ENCODE assay signal across 9 cellular contexts in genomic region chr15:81400640-81401236, GRCh38. TPM values are rescaled to one million over a fixed set of nuclear protein-coding genes. Genes with fewer than 3 reads are reported as not detected.
DNase-seq lines count a peak whose midpoint lies in the region; ATAC-seq, FAIRE-seq and TF ChIP-seq lines count a peak whose summit lies in the region.
"Had no signal": no experiment of that assay in that cellular context is flagged by ENCODE, and none has a peak within 500 bp of the region (broad histone marks: within the 10 kb centered on the region; RNA-seq: fewer than 3 reads in every experiment).

No MANE protein-coding gene starts in this region.

- no peaks in the 10 kb centered on the region for H3K4me1 ChIP-seq in heart left ventricle
- no peaks in the 10 kb centered on the region for H3K4me1 ChIP-seq in left ventricle myocardium inferior
- H3K4me1 ChIP-seq in small intestine (ENCODE audit: control insufficient read depth in 2 of 2, insufficient read depth in 1 of 2, low read depth in 1 of 2, low read length in 1 of 2): peaks cover 0 to 5% of the 10 kb centered on the region in 2 donors

- H3K4me3 ChIP-seq in heart left ventricle: no peak overlapping the region
- no peak overlapping the region for H3K4me3 ChIP-seq in left ventricle myocardium inferior
- no peak overlapping the region for H3K4me3 ChIP-seq in small intestine (ENCODE audit: low read depth in 1 of 2, low read length in 2 of 2)

- intact Hi-C loops in heart left ventricle (cut with DNase I) (loop anchor here in 9 of 10 donors (1.0 to 10.0 kb wide), 8 partner anchors 63 to 704 kb away; partner anchors contain the start of gene MEX3B (in 1 of the 9)), cardiac septum (cut with DNase I) (loop anchor here (2.0 kb wide), 1 partner anchor 126 kb away; no protein-coding TSS in a partner anchor), left ventricle myocardium inferior (cut with micrococcal nuclease) (loop anchor here (2.0 kb wide), 1 partner anchor 124 kb away; no protein-coding TSS in a partner anchor)

- no peak for FAIRE-seq in small intestine (lab: Jason Lieb, UNC)

- no peaks in the 10 kb centered on the region; the same call in 1 of the 2 replicates for H3K4me1 Mint-ChIP-seq in WTC11
- no peaks in the 10 kb centered on the region for H3K4me1 Mint-ChIP-seq in stimulated activated naive CD8-positive, alpha-beta T cell treated with anti-CD3 and anti-CD28 coated beads, Interleukin-15, amount 100 ng/mL, for 72 hours
- H3K4me1 Mint-ChIP-seq: central memory CD8-positive, alpha-beta T cell had no signal

- peaks cover 10% of the 10 kb centered on the region for H3K9me3 Mint-ChIP-seq in WTC11
- no peaks in the 10 kb centered on the region for H3K9me3 Mint-ChIP-seq in stimulated activated naive CD8-positive, alpha-beta T cell treated with anti-CD3 and anti-CD28 coated beads, Interleukin-15, amount 100 ng/mL, for 72 hours
- H3K9me3 Mint-ChIP-seq: central memory CD8-positive, alpha-beta T cell had no signal

- ATAC-seq in heart left ventricle (no peak), WTC11 (peak; percentile 48; the same call in 1 of the 2 replicates)
- no peak for ATAC-seq in stimulated activated naive CD8-positive, alpha-beta T cell treated with anti-CD3 and anti-CD28 coated beads, Interleukin-15, amount 100 ng/mL, for 72 hours

- no peak overlapping the region for H3K4me3 Mint-ChIP-seq in WTC11
- H3K4me3 Mint-ChIP-seq in stimulated activated naive CD8-positive, alpha-beta T cell treated with anti-CD3 and anti-CD28 coated beads, Interleukin-15, amount 100 ng/mL, for 72 hours: no peak overlapping the region
- H3K4me3 Mint-ChIP-seq: central memory CD8-positive, alpha-beta T cell had no signal

- 25 to 28% (median 27%) methylated on average over 6 of the region's 6 CpGs for WGBS in heart left ventricle, 4 donors
- 16 to 24% (median 19%) methylated on average over 6 of the region's 6 CpGs for WGBS in small intestine, 3 donors

- H3K27me3 ChIP-seq in heart left ventricle (no peaks in the 10 kb centered on the region), left ventricle myocardium inferior (ENCODE audit: low read depth) (peaks cover 7% of the 10 kb centered on the region), small intestine (ENCODE audit: control insufficient read depth in 2 of 2, insufficient read depth in 2 of 2, low read length in 2 of 2) (no peaks in the 10 kb centered on the region)

- peak; percentile 69 to 82 (median 73) for TF ChIP-seq CTCF in heart left ventricle (IDR thresholded peaks at IDR 0.05)
- peak; percentile 38; the same call in 1 of the 2 replicates for TF ChIP-seq CTCF in WTC11 (IDR thresholded peaks at IDR 0.05)
- peak; percentile 86 for TF ChIP-seq CTCF in left ventricle myocardium inferior (IDR thresholded peaks at IDR 0.05; ENCODE audit: borderline replicate concordance)

- H3K27ac Mint-ChIP-seq in WTC11: no peak overlapping the region
- no peak overlapping the region for H3K27ac Mint-ChIP-seq in stimulated activated naive CD8-positive, alpha-beta T cell treated with anti-CD3 and anti-CD28 coated beads, Interleukin-15, amount 100 ng/mL, for 72 hours

- POLR2A ChIA-PET in WTC11 (lab: Charles Lee): no interaction called here

- peaks cover 0 to 5% (median 0%) of the 10 kb centered on the region in 12 donors for H3K9me3 ChIP-seq in heart left ventricle
- H3K9me3 ChIP-seq in left ventricle myocardium inferior (replicated peaks): peaks cover 4% of the 10 kb centered on the region
- no peaks in the 10 kb centered on the region for H3K9me3 ChIP-seq in small intestine (ENCODE audit: control insufficient read depth, low read depth)

- H3K36me3 Mint-ChIP-seq in WTC11: peaks cover 2% of the 10 kb centered on the region

- H3K27ac ChIP-seq in heart left ventricle: no peak overlapping the region
- H3K27ac ChIP-seq in left ventricle myocardium inferior (replicated peaks): no peak overlapping the region
- H3K27ac ChIP-seq in small intestine (ENCODE audit: low read depth in 1 of 2, low read length in 1 of 2): no peak overlapping the region

- no peak for TF ChIP-seq POLR2A in heart left ventricle (IDR thresholded peaks at IDR 0.05)

- no peaks in the 10 kb centered on the region for H3K27me3 Mint-ChIP-seq in WTC11 (ENCODE audit: low read depth)
- H3K27me3 Mint-ChIP-seq in stimulated activated naive CD8-positive, alpha-beta T cell treated with anti-CD3 and anti-CD28 coated beads, Interleukin-15, amount 100 ng/mL, for 72 hours: no peaks in the 10 kb centered on the region

- H3K36me3 ChIP-seq in heart left ventricle: no peaks in the 10 kb centered on the region
- H3K36me3 ChIP-seq in left ventricle myocardium inferior: no peaks in the 10 kb centered on the region
- H3K36me3 ChIP-seq in small intestine (ENCODE audit: control insufficient read depth in 2 of 2, insufficient read depth in 2 of 2, low read length in 2 of 2): no peaks in the 10 kb centered on the region

- CTCF ChIA-PET in WTC11 (lab: Charles Lee): interaction anchor here (0.5 to 4.6 kb wide), 13 partner anchors 9 to 218 kb away, joined by 3 to 65 read pairs (median 3); partner anchors contain the start of gene STARD5

- no peak for DNase-seq in heart left ventricle
- DNase-seq in cardiac septum (ENCODE audit: low spot score): no peak
- peak; percentile 59 for DNase-seq in NCI-H1417 treated with DMSO at 0.1 percent for 48 hours (lab: John Stamatoyannopoulos, UW)
- no peak for DNase-seq in WTC11 (ENCODE audit: low spot score)
- no peak for DNase-seq in left ventricle myocardium inferior
- DNase-seq in small intestine: peak; percentile 73
- DNase-seq in occipital lobe (lab: John Stamatoyannopoulos, UW): no peak
- DNase-seq in stimulated activated naive CD8-positive, alpha-beta T cell treated with anti-CD3 and anti-CD28 coated beads, Interleukin-15, amount 100 ng/mL, for 72 hours: no peak

TF ChIP-seq in WTC11, 78 proteins besides CTCF, POLR2A, EP300 and RAD21 (continues in another document):
- TF ChIP-seq MAX (CRISPR knock-in tag; IDR thresholded peaks at IDR 0.05): no peak
- no peak for TF ChIP-seq USF2 (CRISPR knock-in tag; IDR thresholded peaks at IDR 0.05)
- no peak for TF ChIP-seq ZNF219 (CRISPR knock-in tag; IDR thresholded peaks at IDR 0.05; ENCODE audit: borderline replicate concordance)
- no peak for TF ChIP-seq ZSCAN18 (CRISPR knock-in tag; IDR thresholded peaks at IDR 0.05)
- TF ChIP-seq HMGXB4 (CRISPR knock-in tag; IDR thresholded peaks at IDR 0.05): no peak
- TF ChIP-seq SP1 (CRISPR knock-in tag; conservative IDR thresholded peaks at IDR 0.05): no peak
- no peak for TF ChIP-seq ATF2 (CRISPR knock-in tag; IDR thresholded peaks at IDR 0.05; ENCODE audit: borderline replicate concordance, low read depth)

RNA-seq across cellular contexts. Expression of gene TMC3, which starts 26.7 kb away (rescaled TPM):
- total RNA-seq in heart left ventricle: under 1 TPM in 1 of 9 donors, not detected in 8; 0.19 TPM
- not detected for polyA plus RNA-seq in heart left ventricle
- not detected for total RNA-seq in cardiac septum
- not detected in 3 replicates for total RNA-seq in WTC11 (2021)
- not detected for total RNA-seq in left ventricle myocardium inferior
- under 1 TPM in 1 of 3 donors, not detected in 2; 0.25 TPM for polyA plus RNA-seq in small intestine
- total RNA-seq in occipital lobe: 0.47 TPM

Comparison
In these comparisons a context has a peak if more than half of its experiments do, and no peak if none do; other contexts are left out.
1. DNase-seq: peak in NCI-H1417 treated with DMSO at 0.1 percent for 48 hours (single experiment) and small intestine (single experiment); none in heart left ventricle (0 of 5), cardiac septum (single experiment), WTC11 (single experiment), left ventricle myocardium inferior (single experiment), occipital lobe (single experiment) and stimulated activated naive CD8-positive, alpha-beta T cell treated with anti-CD3 and anti-CD28 coated beads, Interleukin-15, amount 100 ng/mL, for 72 hours (0 of 2).
2. Peak in every context shown above with its lines, with median percentiles within 50 percentile points of each other: CTCF ChIP-seq.